In genomic region chr6:44662461-44663121, GRCh38 we compare ENCODE assay signal across 11 cellular contexts.
DNase-seq lines count a peak whose midpoint lies in the region; ATAC-seq, FAIRE-seq and TF ChIP-seq lines count a peak whose summit lies in the region.
"Had no signal": no experiment of that assay in that cellular context is flagged by ENCODE, and none has a peak within 500 bp of the region (broad histone marks: within the 10 kb centered on the region; RNA-seq: fewer than 3 reads in every experiment).

No MANE protein-coding gene starts in this region.

- no peaks in the 10 kb centered on the region for H3K36me3 Mint-ChIP-seq in stimulated activated naive CD8-positive, alpha-beta T cell treated with anti-CD3 and anti-CD28 coated beads, Interleukin-15, Interleukin-2, amounts not matched to agents 100 ng/mL and 50 ng/mL, for 24 hours (ENCODE audit: low read depth)

- no peak overlapping the region for H3K27ac ChIP-seq in psoas muscle
- H3K27ac ChIP-seq: RWPE1 had no signal

- no peak for TF ChIP-seq POLR2A in H54 (IDR thresholded peaks at IDR 0.05; ENCODE audit: low read depth, low read length)
- TF ChIP-seq POLR2A in GM18505 (IDR thresholded peaks at IDR 0.05; ENCODE audit: borderline replicate concordance, extremely low read depth, insufficient read depth, insufficient read length), result no peak

- no peak for FAIRE-seq in H54 (lab: Jason Lieb, UNC)

- H3K4me3 Mint-ChIP-seq in stimulated activated naive CD8-positive, alpha-beta T cell treated with anti-CD3 and anti-CD28 coated beads, Interleukin-15, Interleukin-2, amounts not matched to agents 100 ng/mL and 50 ng/mL, for 24 hours, result no peak overlapping the region
- H3K4me3 Mint-ChIP-seq in stimulated activated naive CD8-positive, alpha-beta T cell treated with anti-CD3 and anti-CD28 coated beads, Interleukin-15, amount 100 ng/mL, for 72 hours, result no peak overlapping the region
- H3K4me3 Mint-ChIP-seq: B cell had no signal

- H3K4me1 ChIP-seq in adipocyte (ENCODE audit: control insufficient read depth, insufficient read depth, low read length), result peaks cover 71% of the 10 kb centered on the region
- H3K4me1 ChIP-seq in psoas muscle, result no peaks in the 10 kb centered on the region

- TF ChIP-seq CTCF in psoas muscle (IDR thresholded peaks at IDR 0.05), result no peak

- peaks cover 3% of the 10 kb centered on the region for H3K9me3 Mint-ChIP-seq in stimulated activated naive CD8-positive, alpha-beta T cell treated with anti-CD3 and anti-CD28 coated beads, Interleukin-15, Interleukin-2, amounts not matched to agents 100 ng/mL and 50 ng/mL, for 24 hours
- peaks cover 6 to 7% of the 10 kb centered on the region in 2 donors for H3K9me3 Mint-ChIP-seq in stimulated activated naive CD8-positive, alpha-beta T cell treated with anti-CD3 and anti-CD28 coated beads, Interleukin-15, amount 100 ng/mL, for 72 hours

- H3K27me3 ChIP-seq in adipocyte (replicated peaks; ENCODE audit: control insufficient read depth, insufficient read depth, low read length) (no peaks in the 10 kb centered on the region), psoas muscle (ENCODE audit: insufficient read depth in 3 of 3, low read length in 2 of 3) (no peaks in the 10 kb centered on the region)

- H3K4me1 Mint-ChIP-seq in stimulated activated naive CD8-positive, alpha-beta T cell treated with anti-CD3 and anti-CD28 coated beads, Interleukin-15, Interleukin-2, amounts not matched to agents 100 ng/mL and 50 ng/mL, for 24 hours (ENCODE audit: low read depth), result peaks cover 8% of the 10 kb centered on the region
- H3K4me1 Mint-ChIP-seq in stimulated activated naive CD8-positive, alpha-beta T cell treated with anti-CD3 and anti-CD28 coated beads, Interleukin-15, amount 100 ng/mL, for 72 hours, result peaks cover 10% of the 10 kb centered on the region
- H3K4me1 Mint-ChIP-seq: B cell had no signal

- intact Hi-C loops in psoas muscle (cut with DNase I), result no loop called here

- H3K27me3 Mint-ChIP-seq in stimulated activated naive CD8-positive, alpha-beta T cell treated with anti-CD3 and anti-CD28 coated beads, Interleukin-15, Interleukin-2, amounts not matched to agents 100 ng/mL and 50 ng/mL, for 24 hours, result no peaks in the 10 kb centered on the region
- no peaks in the 10 kb centered on the region for H3K27me3 Mint-ChIP-seq in stimulated activated naive CD8-positive, alpha-beta T cell treated with anti-CD3 and anti-CD28 coated beads, Interleukin-15, amount 100 ng/mL, for 72 hours

- H3K9ac ChIP-seq in adipocyte (ENCODE audit: low read length), result peak overlapping the region; percentile 62

- ATAC-seq in stimulated activated naive CD8-positive, alpha-beta T cell treated with anti-CD3 and anti-CD28 coated beads, Interleukin-15, amount 100 ng/mL, for 72 hours, result no peak
- ATAC-seq in psoas muscle (no peak), GM18505 (IDR thresholded peaks at IDR 0.05; ENCODE audit: unreplicated experiment) (no peak)
- ATAC-seq: left colon had no signal

- 42 to 51% (median 42%) methylated on average over 13 of the region's 13 CpGs for WGBS in psoas muscle, 3 donors

- DNase-seq in stimulated activated naive CD8-positive, alpha-beta T cell treated with anti-CD3 and anti-CD28 coated beads, Interleukin-15, amount 100 ng/mL, for 72 hours, result no peak
- DNase-seq in adipocyte (ENCODE audit: low read depth), result peak; percentile 44
- peak; percentile 58 for DNase-seq in left kidney (ENCODE audit: low read depth, low spot score)
- DNase-seq in H54 (ENCODE audit: insufficient read length, low spot score), result no peak
- no peak for DNase-seq in psoas muscle
- DNase-seq in C1 segment of cervical spinal cord (lab: John Stamatoyannopoulos, UW), result no peak

- H3K4me3 ChIP-seq in adipocyte (ENCODE audit: low read length) (no peak overlapping the region), psoas muscle (no peak overlapping the region)

- H3K27ac Mint-ChIP-seq in stimulated activated naive CD8-positive, alpha-beta T cell treated with anti-CD3 and anti-CD28 coated beads, Interleukin-15, Interleukin-2, amounts not matched to agents 100 ng/mL and 50 ng/mL, for 24 hours, result peak overlapping the region; percentile 53
- peak overlapping the region in 1 of 2 donors; percentile 19 for H3K27ac Mint-ChIP-seq in stimulated activated naive CD8-positive, alpha-beta T cell treated with anti-CD3 and anti-CD28 coated beads, Interleukin-15, amount 100 ng/mL, for 72 hours
- H3K27ac Mint-ChIP-seq: B cell had no signal

- no peaks in the 10 kb centered on the region for H3K36me3 ChIP-seq in adipocyte (ENCODE audit: control insufficient read depth, insufficient read depth, low read length, severe bottlenecking)
- no peaks in the 10 kb centered on the region for H3K36me3 ChIP-seq in psoas muscle (ENCODE audit: insufficient read depth in 1 of 2, low read depth in 1 of 2)

- H3K9me3 ChIP-seq in adipocyte (ENCODE audit: control insufficient read depth, low read length) (no peaks in the 10 kb centered on the region), psoas muscle (no peaks in the 10 kb centered on the region)

Comparison
In these comparisons a context has a peak if more than half of its experiments do, and no peak if none do; other contexts are left out.
1. DNase-seq: peak in adipocyte (single experiment) and left kidney (single experiment); none in stimulated activated naive CD8-positive, alpha-beta T cell treated with anti-CD3 and anti-CD28 coated beads, Interleukin-15, amount 100 ng/mL, for 72 hours (0 of 2), H54 (single experiment), psoas muscle (0 of 2) and C1 segment of cervical spinal cord (0 of 14).